In genomic region chr6:135037541-135037940, GRCh38 we compare ENCODE assay signal across 14 cellular contexts.
"Had no signal": no experiment of that assay in that cellular context is flagged by ENCODE, and none has a peak within 500 bp of the region (broad histone marks: within the 10 kb centered on the region; RNA-seq: fewer than 3 reads in every experiment).

No MANE protein-coding gene starts in this region.

- H3K9me3 Mint-ChIP-seq: activated T-helper 1 cell treated with anti-CD3 and anti-CD28 coated beads, Interleukin-12 subunit alpha, Interleukin-12 subunit beta, Interleukin-2, Interleukin-4 antibody, amounts not matched to agents 30 ng/mL and 10 ng/mL and 1 ng/mL, durations not matched to agents 14 hours and 24 hours and 36 hours; brain; neural crest cell had no signal

- H3K27ac ChIP-seq: esophagus muscularis mucosa, left ventricle myocardium inferior, upper lobe of left lung had no signal

- H3K4me3 ChIP-seq: esophagus muscularis mucosa, left ventricle myocardium inferior, upper lobe of left lung had no signal

- H3K27me3 ChIP-seq: esophagus muscularis mucosa, upper lobe of left lung had no signal

- H3K9me3 ChIP-seq: esophagus muscularis mucosa, left ventricle myocardium inferior, upper lobe of left lung had no signal

- DNase-seq: activated naive CD4-positive, alpha-beta T cell; cerebellar nuclear complex; head of caudate nucleus; islet precursor cell; left ventricle myocardium inferior; mesenchymal stem cell; stimulated activated CD4-positive, alpha-beta T cell treated with anti-CD3 and anti-CD28 coated beads, Interleukin-12 subunit alpha, Interleukin-12 subunit beta, amount 100 ng/mL, for 4 hours; stimulated activated naive CD4-positive, alpha-beta T cell; T1000; upper lobe of left lung had no signal

- H3K4me1 ChIP-seq: upper lobe of left lung had no signal

- H3K4me3 Mint-ChIP-seq: activated T-helper 1 cell treated with anti-CD3 and anti-CD28 coated beads, Interleukin-12 subunit alpha, Interleukin-12 subunit beta, Interleukin-2, Interleukin-4 antibody, amounts not matched to agents 30 ng/mL and 10 ng/mL and 1 ng/mL, durations not matched to agents 14 hours and 24 hours and 36 hours; brain; neural crest cell had no signal

- H3K27me3 Mint-ChIP-seq: brain had no signal

- H3K4me1 Mint-ChIP-seq: brain, neural crest cell had no signal
